ENCODE assay signal across 8 cellular contexts in the genomic region with DNA sequence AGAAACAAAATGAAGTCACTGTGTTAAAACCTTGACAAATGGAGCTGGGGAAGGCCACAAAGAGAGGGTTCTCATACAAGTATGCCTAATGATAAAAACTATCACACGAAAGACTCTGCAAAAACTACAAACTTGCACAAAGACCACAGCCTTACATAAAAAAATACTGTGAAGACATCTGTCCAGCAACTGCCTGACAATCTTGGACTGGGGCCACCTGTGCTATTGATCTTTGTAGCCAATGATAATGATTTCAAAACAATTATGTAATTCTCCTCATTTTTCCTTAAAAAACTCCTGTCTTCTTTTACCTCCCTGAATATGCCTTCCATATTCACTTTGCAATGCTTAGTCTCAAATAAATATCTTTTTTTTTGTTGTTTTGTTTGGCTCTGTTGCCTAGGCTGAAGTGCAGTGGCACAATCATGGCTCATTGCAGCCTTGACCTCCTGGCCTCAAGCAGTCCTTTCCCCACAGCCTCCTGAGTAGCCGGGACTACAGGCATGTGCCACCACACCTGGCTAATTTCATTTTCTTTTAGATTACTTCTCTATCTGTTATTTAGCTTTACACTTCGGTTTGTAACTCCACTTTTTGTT.
"Had no signal": no experiment of that assay in that cellular context is flagged by ENCODE, and none has a peak within 500 bp of the region (broad histone marks: within the 10 kb centered on the region; RNA-seq: fewer than 3 reads in every experiment).

No MANE protein-coding gene starts in this region.

- H3K9me3 Mint-ChIP-seq: HFFc6, IgD-negative memory B cell had no signal

- H2AFZ ChIP-seq: GM23248 had no signal

- H3K4me3 Mint-ChIP-seq: HFFc6, IgD-negative memory B cell had no signal

- H3K4me3 ChIP-seq: GM23248, HAP-1 had no signal

- H3K36me3 Mint-ChIP-seq: IgD-negative memory B cell had no signal

- DNase-seq: GM23248, GOT3, H7, HFFc6 had no signal

- H3K36me3 ChIP-seq: HAP-1 had no signal

- H3K4me1 ChIP-seq: HAP-1 had no signal

- H3K9me3 ChIP-seq: HAP-1 had no signal

- H3K27ac ChIP-seq: GM23248 had no signal

- H3K27ac Mint-ChIP-seq: HFFc6, IgD-negative memory B cell had no signal

- FAIRE-seq: HTR-8/SVneo had no signal

- H3K9ac ChIP-seq: GM23248 had no signal

- ATAC-seq: HCT116 had no signal
